Comparison of ENCODE assay signal across 25 cellular contexts in the genomic region with DNA sequence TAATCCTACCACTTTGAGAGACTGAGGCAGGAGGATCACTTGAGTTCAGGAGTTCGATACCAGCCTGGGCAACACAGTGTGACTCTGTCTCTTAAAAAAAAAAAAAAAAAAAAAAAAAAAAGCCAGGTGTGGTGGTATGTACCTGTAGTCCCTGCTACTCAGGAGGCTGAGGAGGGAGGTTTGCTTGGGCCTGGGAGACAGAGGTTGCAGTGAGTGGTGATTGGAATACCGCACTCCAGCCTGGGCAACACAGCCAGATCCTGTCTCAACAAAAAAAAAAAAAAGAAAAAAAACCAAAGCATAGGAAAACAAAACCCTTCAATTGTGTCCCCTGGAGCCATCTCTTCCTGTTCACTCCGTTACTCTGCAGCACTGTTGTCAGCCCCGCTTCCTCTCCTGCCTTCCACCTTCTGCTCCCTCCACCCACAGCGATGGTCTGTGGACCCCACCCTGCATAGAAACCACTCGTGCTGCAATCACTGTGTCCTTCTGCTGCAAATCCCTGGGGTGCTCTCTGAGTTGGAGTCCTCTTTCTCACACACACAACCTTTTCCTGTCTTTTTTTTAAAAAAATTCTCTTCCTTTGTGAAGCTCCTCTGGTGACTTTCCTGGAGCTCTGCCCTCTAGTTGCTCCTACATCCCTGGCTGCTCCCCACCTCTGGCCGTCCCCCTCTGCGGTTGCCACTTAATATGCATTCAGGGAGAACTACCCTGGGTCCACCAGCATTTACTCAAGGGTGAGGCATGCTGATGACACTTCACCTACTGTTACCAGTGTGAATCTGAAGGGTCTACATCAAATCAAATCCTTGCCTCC.
"Had no signal": no experiment of that assay in that cellular context is flagged by ENCODE, and none has a peak within 500 bp of the region (broad histone marks: within the 10 kb centered on the region; RNA-seq: fewer than 3 reads in every experiment).

No MANE protein-coding gene starts in this region.

- DNase-seq: activated CD4-positive, alpha-beta T cell treated with anti-CD3 and anti-CD28 coated beads for 36 hours; activated CD4-positive, alpha-beta T cell treated with anti-CD3 and anti-CD28 coated beads, Interleukin-2, amount 50 U/mL, for 48 hours; activated gamma-delta T cell; cortex of kidney; foreskin keratinocyte; kidney; left ventricle myocardium inferior; mammary epithelial cell; midbrain; natural killer cell; ovary; psoas muscle; stimulated activated CD4-positive, alpha-beta T cell treated with anti-CD3 and anti-CD28 coated beads, Interleukin-12 subunit alpha, Interleukin-12 subunit beta, amount 100 ng/mL, for 4 hours; stimulated activated naive CD8-positive, alpha-beta T cell treated with anti-CD3 and anti-CD28 coated beads, Interleukin-15, amount 100 ng/mL, for 72 hours; T-helper 1 cell; WERI-Rb-1 had no signal

- H3K36me3 ChIP-seq: breast epithelium, left ventricle myocardium inferior, ovary, right atrium auricular region, suprapubic skin, tibial nerve, WERI-Rb-1 had no signal

- H3K9me3 Mint-ChIP-seq: activated naive CD4-positive, alpha-beta T cell treated with anti-CD3 and anti-CD28 coated beads, Interleukin-2, amount 50 U/mL, for 24 hours; activated T-helper 1 cell treated with anti-CD3 and anti-CD28 coated beads, Interleukin-12 subunit alpha, Interleukin-12 subunit beta, Interleukin-2, Interleukin-4 antibody, amounts not matched to agents 30 ng/mL and 10 ng/mL and 1 ng/mL, durations not matched to agents 14 hours and 24 hours and 36 hours; central memory CD8-positive, alpha-beta T cell; natural killer cell; stimulated activated effector memory CD8-positive, alpha-beta T cell treated with anti-CD3 and anti-CD28 coated beads, Interleukin-12 subunit alpha, Interleukin-12 subunit beta, amount 100 ng/mL, for 72 hours had no signal

- H3K27ac Mint-ChIP-seq: activated CD4-positive, alpha-beta T cell treated with anti-CD3 and anti-CD28 coated beads for 36 hours; activated naive CD4-positive, alpha-beta T cell treated with anti-CD3 and anti-CD28 coated beads, Interleukin-2, amount 50 U/mL, for 24 hours; activated T-helper 1 cell treated with anti-CD3 and anti-CD28 coated beads, Interleukin-12 subunit alpha, Interleukin-12 subunit beta, Interleukin-2, Interleukin-4 antibody, amounts not matched to agents 30 ng/mL and 10 ng/mL and 1 ng/mL, durations not matched to agents 14 hours and 24 hours and 36 hours; natural killer cell; stimulated activated effector memory CD8-positive, alpha-beta T cell treated with anti-CD3 and anti-CD28 coated beads, Interleukin-12 subunit alpha, Interleukin-12 subunit beta, amount 100 ng/mL, for 72 hours had no signal

- ATAC-seq: activated CD4-positive, alpha-beta T cell treated with anti-CD3 and anti-CD28 coated beads for 36 hours; foreskin keratinocyte; natural killer cell; psoas muscle; stimulated activated effector memory CD8-positive, alpha-beta T cell treated with anti-CD3 and anti-CD28 coated beads, Interleukin-12 subunit alpha, Interleukin-12 subunit beta, amount 100 ng/mL, for 72 hours; stimulated activated naive CD8-positive, alpha-beta T cell treated with anti-CD3 and anti-CD28 coated beads, Interleukin-15, amount 100 ng/mL, for 72 hours had no signal

- H3K27ac ChIP-seq: breast epithelium, foreskin keratinocyte, left ventricle myocardium inferior, ovary, psoas muscle, right atrium auricular region, suprapubic skin, tibial nerve, WERI-Rb-1 had no signal

- H3K27me3 ChIP-seq: breast epithelium, foreskin keratinocyte, ovary, right atrium auricular region, suprapubic skin, tibial nerve had no signal

- H3K4me3 ChIP-seq: breast epithelium, left ventricle myocardium inferior, ovary, psoas muscle, right atrium auricular region, suprapubic skin, tibial nerve had no signal

- H3K9me3 ChIP-seq: breast epithelium, left ventricle myocardium inferior, ovary, psoas muscle, right atrium auricular region, suprapubic skin, tibial nerve had no signal

- H3K36me3 Mint-ChIP-seq: activated naive CD4-positive, alpha-beta T cell treated with anti-CD3 and anti-CD28 coated beads, Interleukin-2, amount 50 U/mL, for 24 hours; natural killer cell; stimulated activated effector memory CD8-positive, alpha-beta T cell treated with anti-CD3 and anti-CD28 coated beads, Interleukin-12 subunit alpha, Interleukin-12 subunit beta, amount 100 ng/mL, for 72 hours had no signal

- FAIRE-seq: kidney, TTC549 had no signal

- H3K4me1 ChIP-seq: breast epithelium, foreskin keratinocyte, left ventricle myocardium inferior, right atrium auricular region, suprapubic skin, tibial nerve had no signal
